Comparison of ENCODE assay signal across 1 cellular context in genomic region chr17:81917565-81918332, GRCh38.
A peak's percentile ranks its signal among the peaks of the same experiment; 100 is the strongest.
TF ChIP-seq lines count a peak whose summit lies in the region.

Gene SIRT7, minus strand, starts transcription at chr17:81918176. Its CDS starts 45 bp downstream, at chr17:81918131.

TF ChIP-seq in HepG2, 621 proteins besides CTCF, POLR2A, EP300 and RAD21 (continued from another document and continues in another):
- TF ChIP-seq ELF4 (CRISPR knock-in tag; IDR thresholded peaks at IDR 0.05; ENCODE audit: borderline replicate concordance) (no peak), ZNF350 (CRISPR knock-in tag; IDR thresholded peaks at IDR 0.05; ENCODE audit: borderline replicate concordance, low read depth) (no peak), TRIM22 (IDR thresholded peaks at IDR 0.05) (no peak), SP5 (CRISPR knock-in tag; IDR thresholded peaks at IDR 0.05; ENCODE audit: borderline replicate concordance, low read depth) (peak; percentile 66), ZBTB43 (CRISPR knock-in tag; conservative IDR thresholded peaks at IDR 0.05) (no peak), PBX2 (CRISPR knock-in tag; IDR thresholded peaks at IDR 0.05) (no peak), ZNF589 (CRISPR knock-in tag; conservative IDR thresholded peaks at IDR 0.05) (no peak), ZNF503 (CRISPR knock-in tag; IDR thresholded peaks at IDR 0.05) (no peak), ZNF101 (CRISPR knock-in tag; IDR thresholded peaks at IDR 0.05; ENCODE audit: borderline replicate concordance, low read depth) (no peak), PLSCR1 (CRISPR knock-in tag; IDR thresholded peaks at IDR 0.05; ENCODE audit: borderline replicate concordance) (no peak), ZNF142 (CRISPR knock-in tag; IDR thresholded peaks at IDR 0.05) (no peak), STAG1 (CRISPR knock-in tag; IDR thresholded peaks at IDR 0.05) (no peak), PPARG (CRISPR knock-in tag; conservative IDR thresholded peaks at IDR 0.05) (no peak), SRSF4 (IDR thresholded peaks at IDR 0.05; ENCODE audit: low read depth, low read length, poor library complexity, severe bottlenecking) (peak; percentile 79), TEF (CRISPR knock-in tag; IDR thresholded peaks at IDR 0.05) (no peak), THAP7 (CRISPR knock-in tag; IDR thresholded peaks at IDR 0.05) (0 out of 2 replicates have a peak, but pooled peaks have one; percentile 20), ZNF703 (CRISPR knock-in tag; IDR thresholded peaks at IDR 0.05; ENCODE audit: borderline replicate concordance) (no peak), XBP1 (CRISPR knock-in tag; IDR thresholded peaks at IDR 0.05) (no peak), CREBL2 (CRISPR knock-in tag; IDR thresholded peaks at IDR 0.05; ENCODE audit: borderline replicate concordance) (no peak; the same call in 1 of the 2 replicates), ZEB1 (IDR thresholded peaks at IDR 0.05; ENCODE audit: insufficient replicate concordance, low read depth) (no peak), ZBTB2 (CRISPR knock-in tag; IDR thresholded peaks at IDR 0.05; ENCODE audit: low read depth) (peak; percentile 79), GFI1 (CRISPR knock-in tag; IDR thresholded peaks at IDR 0.05; ENCODE audit: borderline replicate concordance) (no peak), THAP11 (CRISPR knock-in tag; IDR thresholded peaks at IDR 0.05) (peak; percentile 84), NFYC (CRISPR knock-in tag; IDR thresholded peaks at IDR 0.05) (no peak), IRF2 (CRISPR knock-in tag; IDR thresholded peaks at IDR 0.05) (no peak), AHR (CRISPR knock-in tag; IDR thresholded peaks at IDR 0.05) (no peak), TAF1 (CRISPR knock-in tag; IDR thresholded peaks at IDR 0.05) (peak; percentile 68; the same call in 1 of the 2 replicates), KDM5A (IDR thresholded peaks at IDR 0.05; ENCODE audit: borderline replicate concordance, low read length) (peak; percentile 76; the same call in 1 of the 2 replicates), NR2F2 (IDR thresholded peaks at IDR 0.05; ENCODE audit: borderline replicate concordance, low read depth) (no peak), SYNCRIP (IDR thresholded peaks at IDR 0.05; ENCODE audit: insufficient read depth, low read depth, low read length) (no peak), MXD4 (CRISPR knock-in tag; IDR thresholded peaks at IDR 0.05) (no peak; the same call in 1 of the 2 replicates), ZXDC (CRISPR knock-in tag; IDR thresholded peaks at IDR 0.05) (no peak), ZC3H13 (CRISPR knock-in tag; IDR thresholded peaks at IDR 0.05) (peak; percentile 74; the same call in 1 of the 2 replicates), JUN (CRISPR knock-in tag; IDR thresholded peaks at IDR 0.05) (no peak), ZBTB37 (CRISPR knock-in tag; IDR thresholded peaks at IDR 0.05) (no peak), SAP130 (CRISPR knock-in tag; IDR thresholded peaks at IDR 0.05; ENCODE audit: low read depth) (peak; percentile 93), TBX2 (CRISPR knock-in tag; IDR thresholded peaks at IDR 0.05; ENCODE audit: borderline replicate concordance) (no peak), YY1 (IDR thresholded peaks at IDR 0.05; ENCODE audit: insufficient read depth, insufficient replicate concordance, low read depth, low read length) (peak; percentile 88), MYNN (CRISPR knock-in tag; IDR thresholded peaks at IDR 0.05; ENCODE audit: low read depth) (no peak), ZNF780A (CRISPR knock-in tag; IDR thresholded peaks at IDR 0.05) (0 out of 2 replicates have a peak, but pooled peaks have one; percentile 19), ZSCAN29 (CRISPR knock-in tag; conservative IDR thresholded peaks at IDR 0.05) (peak; percentile 93; the same call in 1 of the 2 replicates), ZNF816 (CRISPR knock-in tag; IDR thresholded peaks at IDR 0.05; ENCODE audit: borderline replicate concordance) (no peak)
